Comparison of ENCODE assay signal across 1 cellular context in the genomic region with DNA sequence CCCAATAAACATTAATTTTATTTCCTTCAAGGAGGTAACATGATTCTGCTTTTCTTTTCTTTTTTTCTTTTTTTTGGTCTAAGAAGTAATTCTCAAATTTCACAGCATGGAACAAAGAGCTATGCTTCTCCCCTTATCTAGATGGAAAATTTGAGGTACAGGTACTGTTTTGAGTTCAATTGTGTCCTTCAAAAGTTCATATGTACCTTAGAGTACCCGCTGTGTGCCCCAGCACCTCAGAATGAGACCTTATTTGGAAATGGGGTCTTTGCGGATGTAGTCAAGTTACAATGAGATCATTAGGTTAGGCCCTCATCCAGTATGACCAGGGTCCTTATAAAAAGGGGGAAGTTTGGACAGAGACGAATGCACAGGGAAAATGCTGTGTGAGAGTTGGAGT.
TF ChIP-seq lines count a peak whose summit lies in the region.

No MANE protein-coding gene starts in this region.

TF ChIP-seq in HepG2, 621 proteins besides CTCF, POLR2A, EP300 and RAD21:
- no peak for TF ChIP-seq ZNF768 (CRISPR knock-in tag; IDR thresholded peaks at IDR 0.05)
- TF ChIP-seq ZNF619 (CRISPR knock-in tag; IDR thresholded peaks at IDR 0.05): no peak
- no peak for TF ChIP-seq ZNF7 (CRISPR knock-in tag; IDR thresholded peaks at IDR 0.05)
- TF ChIP-seq, protein P1, sequence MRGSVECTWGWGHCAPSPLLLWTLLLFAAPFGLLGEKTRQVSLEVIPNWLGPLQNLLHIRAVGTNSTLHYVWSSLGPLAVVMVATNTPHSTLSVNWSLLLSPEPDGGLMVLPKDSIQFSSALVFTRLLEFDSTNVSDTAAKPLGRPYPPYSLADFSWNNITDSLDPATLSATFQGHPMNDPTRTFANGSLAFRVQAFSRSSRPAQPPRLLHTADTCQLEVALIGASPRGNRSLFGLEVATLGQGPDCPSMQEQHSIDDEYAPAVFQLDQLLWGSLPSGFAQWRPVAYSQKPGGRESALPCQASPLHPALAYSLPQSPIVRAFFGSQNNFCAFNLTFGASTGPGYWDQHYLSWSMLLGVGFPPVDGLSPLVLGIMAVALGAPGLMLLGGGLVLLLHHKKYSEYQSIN (CRISPR knock-in tag; IDR thresholded peaks at IDR 0.05; ENCODE audit: borderline replicate concordance): no peak
- no peak for TF ChIP-seq KMT2A (CRISPR knock-in tag; IDR thresholded peaks at IDR 0.05)
- TF ChIP-seq ZNF749 (CRISPR knock-in tag; IDR thresholded peaks at IDR 0.05; ENCODE audit: borderline replicate concordance): no peak
- no peak for TF ChIP-seq PAX8 (CRISPR knock-in tag; IDR thresholded peaks at IDR 0.05; ENCODE audit: borderline replicate concordance)
- no peak for TF ChIP-seq MIER3 (CRISPR knock-in tag; IDR thresholded peaks at IDR 0.05; ENCODE audit: borderline replicate concordance)
- TF ChIP-seq NFYC (CRISPR knock-in tag; IDR thresholded peaks at IDR 0.05): no peak
- TF ChIP-seq TEAD3 (CRISPR knock-in tag; optimal IDR thresholded peaks at IDR 0.05; ENCODE audit: borderline replicate concordance): no peak
- no peak for TF ChIP-seq ZNF296 (CRISPR knock-in tag; conservative IDR thresholded peaks at IDR 0.05)
- TF ChIP-seq ZNF251 (CRISPR knock-in tag; IDR thresholded peaks at IDR 0.05): no peak
- TF ChIP-seq CHCHD3 (CRISPR knock-in tag; IDR thresholded peaks at IDR 0.05): no peak
- TF ChIP-seq ZNF549 (CRISPR knock-in tag; IDR thresholded peaks at IDR 0.05): no peak
- TF ChIP-seq ZNF614 (CRISPR knock-in tag; IDR thresholded peaks at IDR 0.05; ENCODE audit: borderline replicate concordance): no peak
- TF ChIP-seq SYNCRIP (IDR thresholded peaks at IDR 0.05; ENCODE audit: insufficient read depth, low read depth, low read length): no peak
